ENCODE assay signal across 25 cellular contexts in the genomic region with DNA sequence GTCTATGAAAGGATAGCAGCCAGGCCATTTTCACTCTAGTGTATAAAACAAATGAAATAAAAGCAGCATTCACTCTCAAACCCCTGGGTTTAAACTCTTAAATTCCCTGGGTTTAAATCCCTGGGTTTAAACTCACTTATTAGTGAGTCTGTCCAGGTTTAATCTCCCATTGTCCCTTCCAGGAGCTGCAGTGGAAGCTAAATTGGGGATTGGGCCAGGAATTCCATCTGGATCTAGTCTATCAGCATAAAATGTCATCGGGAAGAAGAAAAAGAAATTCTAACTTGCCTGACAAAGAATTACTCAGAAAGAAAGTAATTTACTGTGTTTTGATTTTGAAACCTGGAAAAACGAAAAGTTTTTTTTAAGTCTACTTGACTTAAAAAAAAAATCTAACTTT. TPM values are rescaled to one million over a fixed set of nuclear protein-coding genes. Genes with fewer than 3 reads are reported as not detected.
DNase-seq lines count a peak whose midpoint lies in the region; ATAC-seq and TF ChIP-seq lines count a peak whose summit lies in the region.
"Had no signal": no experiment of that assay in that cellular context is flagged by ENCODE, and none has a peak within 500 bp of the region (broad histone marks: within the 10 kb centered on the region; RNA-seq: fewer than 3 reads in every experiment).

No MANE protein-coding gene starts in this region.

- ATAC-seq in HG02840 (IDR thresholded peaks at IDR 0.05; ENCODE audit: low FRiP score, unreplicated experiment) = no peak
- ATAC-seq: activated naive CD4-positive, alpha-beta T cell treated with anti-CD3 and anti-CD28 coated beads, Interleukin-2, amount 50 U/mL, for 72 hours; lower lobe of right lung; naive thymus-derived CD8-positive, alpha-beta T cell had no signal

- H3K79me1 ChIP-seq in neuronal stem cell (ENCODE audit: low read depth, low read length) = no peaks in the 10 kb centered on the region

- no peaks in the 10 kb centered on the region for H3K4me1 Mint-ChIP-seq in osteocyte (ENCODE audit: unreplicated experiment)
- H3K4me1 Mint-ChIP-seq: activated B cell treated with CpG ODN at 0.5 μM for 24 hours had no signal

- H3K4me3 ChIP-seq in AG09309 (ENCODE audit: control insufficient read depth, low read depth, low read length) = no peak overlapping the region
- H3K4me3 ChIP-seq in fibroblast of mammary gland (ENCODE audit: control insufficient read depth, low read depth, low read length) = no peak overlapping the region
- no peak overlapping the region for H3K4me3 ChIP-seq in neuronal stem cell (ENCODE audit: low read length in 2 of 2)
- H3K4me3 ChIP-seq: BLaER1 treated with 17β-estradiol and CSF1 and Interleukin-3, amounts not matched to agents 10 nM and 100 nM; lower lobe of right lung; SK-N-MC; smooth muscle cell; suprapubic skin had no signal

- no peaks in the 10 kb centered on the region for H3K9me3 Mint-ChIP-seq in osteocyte (ENCODE audit: unreplicated experiment)
- H3K9me3 Mint-ChIP-seq: activated B cell treated with CpG ODN at 0.5 μM for 24 hours; activated CD4-positive, alpha-beta T cell treated with anti-CD3 and anti-CD28 coated beads, Interleukin-2, amount 10 ng/mL, durations not matched to agents 7 days and 5 days; activated naive CD4-positive, alpha-beta T cell treated with anti-CD3 and anti-CD28 coated beads, Interleukin-2, amount 50 U/mL, for 72 hours; IgD-negative memory B cell; naive thymus-derived CD8-positive, alpha-beta T cell; T-helper 1 cell treated with Interleukin-12 subunit alpha and Interleukin-12 subunit beta and Interleukin-4 antibody, amounts not matched to agents 30 μg/mL and 1 μg/mL, for 36 hours had no signal

- no peak overlapping the region for H3K23ac ChIP-seq in neuronal stem cell (ENCODE audit: low read depth, low read length, poor library complexity)

- TF ChIP-seq CTCF in AG09309 (IDR thresholded peaks at IDR 0.05; ENCODE audit: control insufficient read depth, insufficient read depth, low read depth, low read length, missing control alignments) = no peak
- no peak for TF ChIP-seq CTCF in fibroblast of mammary gland (conservative IDR thresholded peaks at IDR 0.05; ENCODE audit: control insufficient read depth, insufficient read depth, low read depth, low read length)
- TF ChIP-seq CTCF in osteocyte (IDR thresholded peaks at IDR 0.05) = no peak

- no peak overlapping the region for H3K9ac ChIP-seq in neuronal stem cell (ENCODE audit: low read depth, low read length, poor library complexity)
- H3K9ac ChIP-seq: BLaER1 treated with 17β-estradiol and CSF1 and Interleukin-3, amounts not matched to agents 10 nM and 100 nM; parathyroid adenoma had no signal

- no peak overlapping the region for H3K4me3 Mint-ChIP-seq in osteocyte (ENCODE audit: unreplicated experiment)
- H3K4me3 Mint-ChIP-seq: activated B cell treated with CpG ODN at 0.5 μM for 24 hours; activated CD4-positive, alpha-beta T cell treated with anti-CD3 and anti-CD28 coated beads, Interleukin-2, amount 10 ng/mL, durations not matched to agents 7 days and 5 days; IgD-negative memory B cell; naive thymus-derived CD8-positive, alpha-beta T cell; T-helper 1 cell treated with Interleukin-12 subunit alpha and Interleukin-12 subunit beta and Interleukin-4 antibody, amounts not matched to agents 30 μg/mL and 1 μg/mL, for 36 hours had no signal

- H2AK5ac ChIP-seq in neuronal stem cell (ENCODE audit: low read depth, low read length) = no peak overlapping the region

- no peak overlapping the region for H3K4ac ChIP-seq in neuronal stem cell (ENCODE audit: low read length)

- H3K4me1 ChIP-seq in neuronal stem cell (ENCODE audit: control insufficient read depth in 2 of 2, insufficient read depth in 1 of 2, low read depth in 1 of 2, low read length in 2 of 2) = peaks cover 0 to 6% of the 10 kb centered on the region in 2 donors
- H3K4me1 ChIP-seq: lower lobe of right lung, parathyroid adenoma had no signal

- no peak overlapping the region for H2BK120ac ChIP-seq in neuronal stem cell (ENCODE audit: low read depth, low read length)

- H3K36me3 ChIP-seq in neuronal stem cell (replicated peaks in 1 of 2; ENCODE audit: control insufficient read depth in 2 of 2, insufficient read depth in 2 of 2, low read length in 2 of 2) = no peaks in the 10 kb centered on the region
- H3K36me3 ChIP-seq: BLaER1 treated with 17β-estradiol and CSF1 and Interleukin-3, amounts not matched to agents 10 nM and 100 nM; lower lobe of right lung; suprapubic skin had no signal

- no peak overlapping the region for H2BK5ac ChIP-seq in neuronal stem cell (ENCODE audit: low read length)

- H3K27me3 ChIP-seq in neuronal stem cell (ENCODE audit: control insufficient read depth in 3 of 3, insufficient read depth in 3 of 3, low read depth in 1 of 3, low read length in 3 of 3) = no peaks in the 10 kb centered on the region
- H3K27me3 ChIP-seq: BLaER1 treated with 17β-estradiol and CSF1 and Interleukin-3, amounts not matched to agents 10 nM and 100 nM; suprapubic skin had no signal

- H2BK12ac ChIP-seq in neuronal stem cell (ENCODE audit: low read length) = no peak overlapping the region

- no peak overlapping the region for H3K14ac ChIP-seq in neuronal stem cell (ENCODE audit: low read length)

- peak overlapping the region; percentile 46 for H3K27ac ChIP-seq in neuronal stem cell (replicated peaks; ENCODE audit: low read length)
- H3K27ac ChIP-seq: BLaER1 treated with 17β-estradiol and CSF1 and Interleukin-3, amounts not matched to agents 10 nM and 100 nM; lower lobe of right lung; parathyroid adenoma; SK-N-MC; suprapubic skin had no signal

- no peak overlapping the region for H3K4me2 ChIP-seq in neuronal stem cell (ENCODE audit: insufficient read depth, low read length, poor library complexity, severe bottlenecking)
- H3K4me2 ChIP-seq: BLaER1 treated with 17β-estradiol and CSF1 and Interleukin-3, amounts not matched to agents 10 nM and 100 nM; smooth muscle cell had no signal

- no peaks in the 10 kb centered on the region for H3K9me3 ChIP-seq in neuronal stem cell (replicated peaks in 1 of 2; ENCODE audit: control insufficient read depth in 2 of 2, insufficient read depth in 1 of 2, low read depth in 1 of 2, low read length in 2 of 2)
- H3K9me3 ChIP-seq: lower lobe of right lung, suprapubic skin had no signal

- no peaks in the 10 kb centered on the region for H3K36me3 Mint-ChIP-seq in osteocyte (ENCODE audit: unreplicated experiment)
- H3K36me3 Mint-ChIP-seq: activated naive CD4-positive, alpha-beta T cell treated with anti-CD3 and anti-CD28 coated beads, Interleukin-2, amount 50 U/mL, for 72 hours; naive thymus-derived CD8-positive, alpha-beta T cell had no signal

- no peak overlapping the region for H3K18ac ChIP-seq in neuronal stem cell (ENCODE audit: low read length)

- no peak overlapping the region for H2BK15ac ChIP-seq in neuronal stem cell (ENCODE audit: low read length)

- H4K91ac ChIP-seq in neuronal stem cell (ENCODE audit: low read depth, low read length, poor library complexity) = no peak overlapping the region

- H4K8ac ChIP-seq in neuronal stem cell (ENCODE audit: low read depth, low read length) = no peak overlapping the region

- H3K27ac Mint-ChIP-seq in osteocyte (ENCODE audit: unreplicated experiment) = no peak overlapping the region
- H3K27ac Mint-ChIP-seq: activated B cell treated with CpG ODN at 0.5 μM for 24 hours; activated CD4-positive, alpha-beta T cell treated with anti-CD3 and anti-CD28 coated beads, Interleukin-2, amount 10 ng/mL, durations not matched to agents 7 days and 5 days; activated naive CD4-positive, alpha-beta T cell treated with anti-CD3 and anti-CD28 coated beads, Interleukin-2, amount 50 U/mL, for 72 hours; IgD-negative memory B cell; naive thymus-derived CD8-positive, alpha-beta T cell; T-helper 1 cell treated with Interleukin-12 subunit alpha and Interleukin-12 subunit beta and Interleukin-4 antibody, amounts not matched to agents 30 μg/mL and 1 μg/mL, for 36 hours had no signal

- WGBS in neuronal stem cell (ENCODE audit: extremely low coverage in 2 of 2, insufficient read length in 2 of 2, insufficient replicate concordance in 1 of 2), 2 donors = no CpG with 5 or more reads among the region's 2 CpGs

- peak; percentile 10 for DNase-seq in AG09309 (ENCODE audit: low read depth)
- peak; percentile 41 for DNase-seq in GM03348 (ENCODE audit: low spot score)
- peak; percentile 49 for DNase-seq in fibroblast of mammary gland (ENCODE audit: low read depth)
- no peak for DNase-seq in neuronal stem cell (ENCODE audit: low spot score)
- DNase-seq in osteocyte (ENCODE audit: extremely low spot score, unreplicated experiment) = no peak
- no peak for DNase-seq in middle frontal gyrus (ENCODE audit: extremely low spot score, low spot score)
- DNase-seq: activated B cell treated with CpG ODN at 0.5 μM for 24 hours; activated CD4-positive, alpha-beta T cell treated with anti-CD3 and anti-CD28 coated beads, Interleukin-2, amount 10 ng/mL, durations not matched to agents 7 days and 5 days; foreskin melanocyte; lower lobe of right lung; naive thymus-derived CD8-positive, alpha-beta T cell; NCI-H1092; NCI-H1694 treated with DMSO at 0.1 percent for 48 hours; NCI-H446 treated with DMSO at 0.1 percent for 48 hours; right cardiac atrium; stimulated activated naive CD4-positive, alpha-beta T cell had no signal

- peaks cover 18% of the 10 kb centered on the region for H3K27me3 Mint-ChIP-seq in osteocyte (ENCODE audit: unreplicated experiment)
- H3K27me3 Mint-ChIP-seq: activated B cell treated with CpG ODN at 0.5 μM for 24 hours; activated CD4-positive, alpha-beta T cell treated with anti-CD3 and anti-CD28 coated beads, Interleukin-2, amount 10 ng/mL, durations not matched to agents 7 days and 5 days had no signal

- no peak overlapping the region for H2AFZ ChIP-seq in neuronal stem cell (ENCODE audit: low read length)
- H2AFZ ChIP-seq: parathyroid adenoma had no signal

RNA-seq across cellular contexts. Expression of a gene that starts 54.8 kb away (rescaled TPM):
- polyA plus RNA-seq in neuronal stem cell (2013, experiment 1 of 2) = 2.1 TPM
- polyA plus RNA-seq in neuronal stem cell (2013, experiment 2 of 2) = 2.2 TPM
- 1.1 and 2.0 TPM in 2 replicates for total RNA-seq in osteocyte

Comparison
In these comparisons a context has a peak if more than half of its experiments do, and no peak if none do; other contexts are left out.
1. DNase-seq: peak in AG09309 (single experiment), GM03348 (single experiment) and fibroblast of mammary gland (single experiment); none in neuronal stem cell (single experiment), osteocyte (single experiment) and middle frontal gyrus (single experiment).